In genomic region chr1:43611950-43612349, GRCh38 we compare ENCODE assay signal across 22 cellular contexts. TPM values are rescaled to one million over a fixed set of nuclear protein-coding genes. Genes with fewer than 3 reads are reported as not detected.
DNase-seq lines count a peak whose midpoint lies in the region; ATAC-seq and TF ChIP-seq lines count a peak whose summit lies in the region.
"Had no signal": no experiment of that assay in that cellular context is flagged by ENCODE, and none has a peak within 500 bp of the region (broad histone marks: within the 10 kb centered on the region; RNA-seq: fewer than 3 reads in every experiment).

No MANE protein-coding gene starts in this region.

- CTCF ChIA-PET in Panc1 (lab: Charles Lee), result no interaction called here

- POLR2A ChIA-PET in Panc1 (lab: Charles Lee), result no interaction called here

- H3K4me1 ChIP-seq in right cardiac atrium (ENCODE audit: control insufficient read depth, insufficient read depth, low read length), result no peaks in the 10 kb centered on the region
- H3K4me1 ChIP-seq in Panc1 (ENCODE audit: control insufficient read depth, insufficient read depth, low read length), result no peaks in the 10 kb centered on the region
- H3K4me1 ChIP-seq: A549 had no signal

- H3K36me3 ChIP-seq in Panc1 (ENCODE audit: control insufficient read depth, insufficient read depth, low read length), result no peaks in the 10 kb centered on the region

- no peaks in the 10 kb centered on the region for H3K9me3 ChIP-seq in right cardiac atrium (ENCODE audit: control insufficient read depth, low read length)
- no peaks in the 10 kb centered on the region for H3K9me3 ChIP-seq in Panc1 (ENCODE audit: control insufficient read depth, insufficient read depth, low read depth, low read length)
- H3K9me3 ChIP-seq: A549, SK-N-SH had no signal

- intact Hi-C loops in right cardiac atrium (cut with DNase I) (no loop called here), Right ventricle myocardium inferior (cut with DNase I) (no loop called here), Panc1 (cut with micrococcal nuclease; ENCODE audit: unreplicated experiment) (no loop called here)

- ATAC-seq in right cardiac atrium (peak in 1 of 2 donors; percentile 12), Right ventricle myocardium inferior (no peak), Panc1 (no peak), omental fat pad (ENCODE audit: low FRiP score) (peak; percentile 3), GM18858 (IDR thresholded peaks at IDR 0.05; ENCODE audit: unreplicated experiment) (no peak)
- ATAC-seq: A549, PC-3 had no signal

- in situ Hi-C loops in Panc1 (cut with HindIII; ENCODE audit: low pct_unique_long_range_greater_than_20kb, low sequenced_read_pairs), result no loop called here
- in situ Hi-C loops in KBM-7 (cut with MboI; ENCODE audit: low pct_unique_long_range_greater_than_20kb, low sequenced_read_pairs), result no loop called here

- DNase-seq in right cardiac atrium, result peak in 2 of 3 donors; percentile 27 to 30
- DNase-seq in Right ventricle myocardium inferior (ENCODE audit: missing footprints), result no peak
- no peak for DNase-seq in Panc1 (ENCODE audit: low read depth, low spot score)
- no peak for DNase-seq in omental fat pad (ENCODE audit: low spot score)
- DNase-seq in NOMO-1 (lab: John Stamatoyannopoulos, UW; ENCODE audit: unreplicated experiment in 2 of 2), result no peak
- DNase-seq in KBM-7, result no peak
- DNase-seq: DMS79, H7, KG1, NCI-H1092 treated with DMSO at 0.1 percent for 48 hours, NCI-H1436 treated with DMSO at 0.1 percent for 48 hours, NCI-H1930, NCI-H2227 treated with DMSO at 0.1 percent for 48 hours, NCI-H524, NCI-H774, PC-3, RPMI8226, SIG-M5, SK-N-SH had no signal

- BruUV-seq in Panc1 (replicated peaks; lab: Mats Ljungman, UMichigan), result TSS peak; percentile 54

- H3K27me3 ChIP-seq in right cardiac atrium (ENCODE audit: control insufficient read depth, insufficient read depth) (no peaks in the 10 kb centered on the region), Panc1 (ENCODE audit: control insufficient read depth, insufficient read depth, low read length) (no peaks in the 10 kb centered on the region)

- no peak overlapping the region for H3K27ac ChIP-seq in right cardiac atrium (ENCODE audit: low read length)
- H3K27ac ChIP-seq in Panc1 (ENCODE audit: low read length), result no peak overlapping the region
- H3K27ac ChIP-seq: A549, HL-60 had no signal

- WGBS in right cardiac atrium, result 63% methylated on average over 7 of the region's 7 CpGs

- H3K4me3 ChIP-seq in right cardiac atrium (ENCODE audit: low read length) (no peak overlapping the region), Panc1 (ENCODE audit: low read depth in 2 of 2, low read length in 2 of 2) (no peak overlapping the region)
- H3K4me3 ChIP-seq: A549 had no signal

- TF ChIP-seq CTCF in Panc1 (IDR thresholded peaks at IDR 0.05) (no peak), omental fat pad (IDR thresholded peaks at IDR 0.05) (no peak)

RNA-seq across cellular contexts. Expression of gene KDM4A, which starts 38.0 kb away (rescaled TPM):
- 10 to 100 TPM; 15.3 to 18.0 (median 16.6) TPM for total RNA-seq in right cardiac atrium
- polyA plus RNA-seq in right cardiac atrium, result 7.2 TPM
- 15.2 TPM for total RNA-seq in Right ventricle myocardium inferior
- 48.2 TPM for total RNA-seq in Panc1 (2021; ENCODE audit: unreplicated experiment)
- polyA plus RNA-seq in Panc1 (2012; ENCODE audit: insufficient read length), result 42.7 TPM
- total RNA-seq in omental fat pad, result 10 to 100 TPM; 19.7 to 26.0 (median 24.2) TPM

Comparison
In these comparisons a context has a peak if more than half of its experiments do, and no peak if none do; other contexts are left out.
1. DNase-seq: peak in right cardiac atrium (2 of 3); none in Right ventricle myocardium inferior (single experiment), Panc1 (single experiment), omental fat pad (single experiment), NOMO-1 (0 of 2) and KBM-7 (single experiment).